In the genomic region with DNA sequence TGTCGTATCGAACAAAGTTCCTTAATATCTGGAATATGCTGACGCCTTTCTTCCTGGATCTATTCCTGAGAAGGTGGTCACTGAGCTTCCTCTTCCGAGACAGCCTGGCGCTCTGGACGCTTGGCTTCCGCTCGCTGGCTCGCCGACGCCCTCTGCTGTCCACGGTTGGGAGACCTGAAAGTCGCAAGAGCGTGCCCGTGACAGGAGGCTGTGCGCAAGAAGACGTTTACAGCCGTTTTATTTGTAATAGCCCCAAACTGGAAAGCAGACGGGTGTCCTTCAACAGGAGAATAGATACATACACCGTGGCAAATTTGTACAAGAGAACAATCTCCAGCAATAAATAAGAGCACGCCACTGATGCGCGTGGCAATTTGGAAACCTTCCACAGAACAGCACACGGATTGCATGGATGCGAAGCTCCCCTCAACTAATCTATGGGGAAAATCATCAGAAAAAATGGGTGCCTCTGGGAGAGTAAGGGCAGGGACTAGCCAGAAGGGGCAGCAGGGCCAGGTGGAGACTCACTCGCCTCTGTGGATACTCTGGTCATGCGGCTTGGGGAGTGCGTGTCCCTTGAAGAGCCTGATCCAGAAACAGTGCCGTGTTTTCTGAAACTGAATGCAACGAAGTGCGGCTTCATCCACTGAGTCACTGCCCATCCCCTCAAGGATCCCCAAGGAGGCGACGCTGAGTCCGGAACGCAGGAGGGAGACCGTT, we compare ENCODE assay signal across 8 cellular contexts. TPM values are rescaled to one million over a fixed set of nuclear protein-coding genes. Genes with fewer than 3 reads are reported as not detected.
A peak's percentile ranks its signal among the peaks of the same experiment; 100 is the strongest.
DNase-seq lines count a peak whose midpoint lies in the region; ATAC-seq and TF ChIP-seq lines count a peak whose summit lies in the region.

No MANE protein-coding gene starts in this region.

- H3K9me3 ChIP-seq in PC-3 (ENCODE audit: low read length) (no peaks in the 10 kb centered on the region), esophagus muscularis mucosa (no peaks in the 10 kb centered on the region)

- no TSS peak for BruUV-seq in PC-3 (replicated peaks; lab: Mats Ljungman, UMichigan)

- H4K20me1 ChIP-seq in PC-3 (ENCODE audit: low read length) = no peaks in the 10 kb centered on the region

- TF ChIP-seq CTCF in PC-3 (conservative IDR thresholded peaks at IDR 0.05; ENCODE audit: low read depth, low read length) = peak; percentile 82
- peak; percentile 82 to 93 (median 86) for TF ChIP-seq CTCF in esophagus muscularis mucosa (IDR thresholded peaks at IDR 0.05)

- H3K27ac Mint-ChIP-seq in naive B cell = peak overlapping the region in 1 of 6 donors; percentile 4

- H3K4me2 ChIP-seq in PC-3 (ENCODE audit: low read length) = peak overlapping the region; percentile 90

- 0 out of 2 replicates have a peak, but pooled peaks cover 5% of the 10 kb centered on the region for H3K4me1 ChIP-seq in PC-3 (ENCODE audit: insufficient read depth, low read length)
- H3K4me1 ChIP-seq in esophagus muscularis mucosa = peaks cover 6 to 12% (median 10%) of the 10 kb centered on the region in 4 donors

- no peaks in the 10 kb centered on the region for H3F3A ChIP-seq in PC-3 (ENCODE audit: low read length, unreplicated experiment)

- TF ChIP-seq POLR2A in esophagus muscularis mucosa (IDR thresholded peaks at IDR 0.05; ENCODE audit: low read depth) = no peak

- H3K27ac ChIP-seq in PC-3 (ENCODE audit: low read length) = no peak overlapping the region
- H3K27ac ChIP-seq in esophagus muscularis mucosa (replicated peaks in 1 of 4) = no peak overlapping the region

- DNase-seq in NCI-H82 (lab: John Stamatoyannopoulos, UW) (peak; percentile 62), NCI-H82 treated with DMSO at 0.1 percent for 48 hours (lab: John Stamatoyannopoulos, UW; ENCODE audit: unreplicated experiment) (no peak), PC-3 (peak; percentile 77), esophagus muscularis mucosa (ENCODE audit: extremely low spot score) (no peak), naive B cell (peak; percentile 40)
- peak; percentile 86 to 88 for DNase-seq in activated T-cell treated with anti-CD3 and anti-CD28 coated beads, Interleukin-2, amount 50 U/mL, for 48 hours
- DNase-seq in stimulated activated CD8-positive, alpha-beta memory T cell treated with anti-CD3 and anti-CD28 coated beads, Interleukin-7, amount 100 ng/mL, for 1 hour (ENCODE audit: low read depth in 2 of 2) = peak; percentile 47 to 65

- H3K27me3 Mint-ChIP-seq in naive B cell = peaks cover 26 to 61% (median 50%) of the 10 kb centered on the region in 3 donors

- H3K79me2 ChIP-seq in PC-3 (ENCODE audit: low read length) = no peaks in the 10 kb centered on the region

- H3K4me1 Mint-ChIP-seq in naive B cell = peaks cover 5 to 10% (median 7%) of the 10 kb centered on the region in 3 donors

- CTCF ChIA-PET in PC-3 (lab: Charles Lee) = interaction anchor here (0.7 kb wide), 3 partner anchors 21 to 135 kb away, joined by 3 to 4 read pairs (median 3); no protein-coding TSS in a partner anchor

- H3K9ac ChIP-seq in PC-3 (ENCODE audit: low read length) = no peak overlapping the region

- POLR2A ChIA-PET in PC-3 (lab: Charles Lee; ENCODE audit: unreplicated experiment) = interaction anchor here (0.7 kb wide), 1 partner anchor 42 kb away, joined by 3 read pairs; no protein-coding TSS in a partner anchor

- no peak for TF ChIP-seq EP300 in esophagus muscularis mucosa (IDR thresholded peaks at IDR 0.05)

- peak overlapping the region in 5 of 8 donors; percentile 16 to 42 (median 32) for H3K4me3 Mint-ChIP-seq in naive B cell

- intact Hi-C loops in PC-3 (cut with micrococcal nuclease) (loop anchor here (1.0 to 5.0 kb wide), 2 partner anchors 41 to 138 kb away; a partner anchor contains a TSS), esophagus muscularis mucosa (cut with DNase I) (loop anchor here (1.0 to 5.0 kb wide), 2 partner anchors 41 to 138 kb away; a partner anchor contains a TSS)

- H3K36me3 Mint-ChIP-seq in naive B cell = peaks cover 0 to under 1% of the 10 kb centered on the region in 2 donors

- H3K36me3 ChIP-seq in PC-3 (ENCODE audit: low read depth, low read length) = no peaks in the 10 kb centered on the region
- no peaks in the 10 kb centered on the region for H3K36me3 ChIP-seq in esophagus muscularis mucosa

- peak overlapping the region; percentile 69 for H3K4me3 ChIP-seq in PC-3 (ENCODE audit: low read length)
- H3K4me3 ChIP-seq in esophagus muscularis mucosa = peak overlapping the region; percentile 14 to 50 (median 40)

- peak overlapping the region; percentile 77 for H2AFZ ChIP-seq in PC-3 (ENCODE audit: low read length)

- ATAC-seq in HG03342 (IDR thresholded peaks at IDR 0.05; ENCODE audit: unreplicated experiment) (peak; percentile 86), PC-3 (peak; percentile 91), naive B cell (ENCODE audit: low read depth in 2 of 2) (peak; percentile 55 to 56)

- no peaks in the 10 kb centered on the region for H3K9me2 ChIP-seq in PC-3 (replicated peaks; ENCODE audit: low read length)

- H3K9me3 Mint-ChIP-seq in naive B cell = peaks cover 0 to 5% (median 0%) of the 10 kb centered on the region in 7 donors

- H3K27me3 ChIP-seq in PC-3 (ENCODE audit: low read length) (peaks cover 36% of the 10 kb centered on the region), esophagus muscularis mucosa (peaks cover 0 to 56% (median 2%) of the 10 kb centered on the region in 4 donors)

- 15% methylated on average over 32 of the region's 36 CpGs for WGBS in esophagus muscularis mucosa

RNA-seq across cellular contexts. Expression of a gene that starts 41.5 kb away (rescaled TPM):
- total RNA-seq in PC-3 (2014; rRNA removed) (197 and 225 TPM in 2 replicates), esophagus muscularis mucosa (10 to 100 TPM; 51.4 to 68.9 (median 62.6) TPM)
- polyA plus RNA-seq in naive B cell (ENCODE audit: low read depth in 6 of 6) = 10 to 100 TPM in 4 of 6 donors, 1 to 10 TPM in 2; 7.0 to 13.5 (median 11.5) TPM

RNA-seq across cellular contexts. Expression of a gene that starts 42.5 kb away (rescaled TPM):
- total RNA-seq in PC-3 (2014; rRNA removed) (0.92 and 1.0 TPM in 2 replicates), esophagus muscularis mucosa (1 to 10 TPM in 2 of 4 donors, under 1 TPM in 2; 0.66 to 1.6 (median 0.97) TPM)
- not detected for polyA plus RNA-seq in naive B cell (ENCODE audit: low read depth in 6 of 6)

Comparison
In these comparisons a context has a peak if more than half of its experiments do, and no peak if none do; other contexts are left out.
1. DNase-seq: peak in NCI-H82 (single experiment), PC-3 (single experiment), activated T-cell treated with anti-CD3 and anti-CD28 coated beads, Interleukin-2, amount 50 U/mL, for 48 hours (2 of 2), naive B cell (single experiment) and stimulated activated CD8-positive, alpha-beta memory T cell treated with anti-CD3 and anti-CD28 coated beads, Interleukin-7, amount 100 ng/mL, for 1 hour (2 of 2); none in NCI-H82 treated with DMSO at 0.1 percent for 48 hours (single experiment) and esophagus muscularis mucosa (single experiment).
2. Peak in every context shown above with its lines, with median percentiles within 50 percentile points of each other: ATAC-seq.